ENCODE assay signal across 27 cellular contexts in the genomic region with DNA sequence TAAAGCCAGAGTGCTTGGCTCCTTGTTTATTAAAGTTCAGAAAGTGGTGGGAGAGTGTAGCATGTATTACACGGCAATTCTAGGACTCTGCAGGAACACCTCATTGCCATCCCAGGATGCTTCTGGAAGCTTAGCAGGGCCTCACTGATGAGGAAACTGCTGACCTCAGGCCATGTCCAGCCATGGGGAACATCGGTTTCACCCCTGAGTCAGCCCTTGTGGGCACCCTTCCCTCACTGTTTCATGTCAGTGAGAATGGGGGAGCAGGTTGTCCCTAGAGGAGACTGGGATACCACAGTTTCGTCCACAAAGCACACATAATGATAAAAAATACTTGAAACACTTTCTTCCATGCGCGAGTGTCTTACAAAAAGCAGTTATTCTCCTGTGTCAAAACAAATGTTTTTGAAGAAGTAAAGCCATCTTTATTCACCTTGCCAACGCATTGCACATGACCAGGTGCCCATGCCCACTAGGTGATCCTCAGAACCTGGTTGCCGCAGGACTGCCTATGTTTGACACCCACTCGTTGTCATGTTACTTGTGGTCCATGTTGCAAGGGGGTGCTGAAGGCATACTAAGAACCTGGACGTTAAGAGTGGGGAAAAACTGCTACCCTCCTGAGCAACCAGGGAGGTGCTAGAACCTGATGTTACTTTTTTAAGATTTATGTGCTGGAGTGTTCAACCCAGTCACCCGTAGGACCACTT. TPM values are rescaled to one million over a fixed set of nuclear protein-coding genes. Genes with fewer than 3 reads are reported as not detected.
DNase-seq lines count a peak whose midpoint lies in the region; ATAC-seq and TF ChIP-seq lines count a peak whose summit lies in the region.
"Had no signal": no experiment of that assay in that cellular context is flagged by ENCODE, and none has a peak within 500 bp of the region (broad histone marks: within the 10 kb centered on the region; RNA-seq: fewer than 3 reads in every experiment).

No MANE protein-coding gene starts in this region.

- no peaks in the 10 kb centered on the region for H3K36me3 ChIP-seq in BE2C
- H3K36me3 ChIP-seq: HAP-1, MG63 had no signal

- ATAC-seq in left lobe of liver (no peak), HG02763 (IDR thresholded peaks at IDR 0.05; ENCODE audit: unreplicated experiment) (no peak)
- ATAC-seq: GM23338 had no signal

- no peak for TF ChIP-seq CTCF in chondrocyte (IDR thresholded peaks at IDR 0.05)
- TF ChIP-seq CTCF in type B pancreatic cell (conservative IDR thresholded peaks at IDR 0.05): no peak
- TF ChIP-seq CTCF in BE2C (IDR thresholded peaks at IDR 0.05; ENCODE audit: low read depth, low read length): no peak

- H3K9me3 Mint-ChIP-seq in chondrocyte (ENCODE audit: low read depth): peaks cover 3% of the 10 kb centered on the region
- no peaks in the 10 kb centered on the region for H3K9me3 Mint-ChIP-seq in type B pancreatic cell
- no peaks in the 10 kb centered on the region for H3K9me3 Mint-ChIP-seq in immature natural killer cell
- H3K9me3 Mint-ChIP-seq: GM23338, HFFc6 had no signal

- H3K4me3 Mint-ChIP-seq in chondrocyte (ENCODE audit: unreplicated experiment) (no peak overlapping the region), type B pancreatic cell (no peak overlapping the region), immature natural killer cell (no peak overlapping the region)
- H3K4me3 Mint-ChIP-seq: B cell, CD14-positive monocyte, GM23338, HFFc6 had no signal

- H3K4me1 Mint-ChIP-seq in chondrocyte (ENCODE audit: low read depth): no peaks in the 10 kb centered on the region
- H3K4me1 Mint-ChIP-seq in type B pancreatic cell (ENCODE audit: unreplicated experiment): no peaks in the 10 kb centered on the region
- H3K4me1 Mint-ChIP-seq in immature natural killer cell: no peaks in the 10 kb centered on the region
- H3K4me1 Mint-ChIP-seq: B cell, CD14-positive monocyte, GM23338 had no signal

- H3K9me3 ChIP-seq in BE2C: no peaks in the 10 kb centered on the region
- H3K9me3 ChIP-seq: HAP-1, MG63 had no signal

- H3K27ac Mint-ChIP-seq in chondrocyte (ENCODE audit: unreplicated experiment) (no peak overlapping the region), type B pancreatic cell (no peak overlapping the region), immature natural killer cell (peak overlapping the region in 1 of 6 donors; percentile 46)
- H3K27ac Mint-ChIP-seq: B cell, GM23338, HFFc6 had no signal

- peak; percentile 24 for DNase-seq in activated CD8-positive, alpha-beta memory T cell treated with anti-CD3 and anti-CD28 coated beads for 24 hours
- DNase-seq in activated CD8-positive, alpha-beta memory T cell treated with anti-CD3 and anti-CD28 coated beads, Interleukin-2, amount 50 U/mL, for 4 hours: no peak
- peak; percentile 32 for DNase-seq in chondrocyte (ENCODE audit: low spot score)
- peak; percentile 23 for DNase-seq in left lobe of liver (ENCODE audit: low spot score)
- DNase-seq in type B pancreatic cell (ENCODE audit: extremely low spot score, unreplicated experiment): peak; percentile 34
- no peak for DNase-seq in immature natural killer cell
- no peak for DNase-seq in BE2C
- DNase-seq: DMS53, HFFc6, KBM-7, MG63, NCI-H1105 treated with DMSO at 0.1 percent for 48 hours, NCI-H146, NCI-H1930, NCI-H2107, NCI-H446, NCI-H524 treated with DMSO at 0.1 percent for 48 hours, NCI-H774, SIG-M5 had no signal

- H3K4me3 ChIP-seq in BE2C (ENCODE audit: low read depth, low read length): no peak overlapping the region
- H3K4me3 ChIP-seq: GM23338, HAP-1, MG63 had no signal

- H3K27me3 Mint-ChIP-seq in chondrocyte (ENCODE audit: low read depth) (peaks cover 1% of the 10 kb centered on the region), type B pancreatic cell (no peaks in the 10 kb centered on the region), immature natural killer cell (ENCODE audit: low read depth in 3 of 3) (peaks cover 0 to 3% (median 0%) of the 10 kb centered on the region in 3 donors)
- H3K27me3 Mint-ChIP-seq: B cell had no signal

- no peaks in the 10 kb centered on the region for H3K4me1 ChIP-seq in BE2C
- H3K4me1 ChIP-seq: HAP-1 had no signal

- no peaks in the 10 kb centered on the region for H3K27me3 ChIP-seq in BE2C
- H3K27me3 ChIP-seq: MG63 had no signal

- H3K36me3 Mint-ChIP-seq in chondrocyte (ENCODE audit: low read depth) (no peaks in the 10 kb centered on the region), type B pancreatic cell (no peaks in the 10 kb centered on the region), immature natural killer cell (peaks cover 28 to 52% (median 30%) of the 10 kb centered on the region in 3 donors)
- H3K36me3 Mint-ChIP-seq: CD14-positive monocyte had no signal

RNA-seq across cellular contexts. Expression of a gene that starts 41.2 kb away (rescaled TPM):
- total RNA-seq in chondrocyte: not detected in 3 replicates
- 4.4 TPM for total RNA-seq in left lobe of liver
- total RNA-seq in type B pancreatic cell (ENCODE audit: low replicate concordance): 7.0 and 12.4 TPM in 2 replicates
- polyA plus RNA-seq in immature natural killer cell: 10 to 100 TPM in 1 of 3 donors, 1 to 10 TPM in 2; 5.2 to 13.7 (median 5.6) TPM
- polyA plus RNA-seq in BE2C (2012; ENCODE audit: insufficient read depth, insufficient read length, low read depth): not detected
- total RNA-seq: Daoy, G401, HFFc6, LHCN-M2 had no signal

RNA-seq across cellular contexts. Expression of a gene that starts 44.6 kb away (rescaled TPM):
- total RNA-seq in chondrocyte: 120 to 129 TPM (median 124 TPM) in 3 replicates
- total RNA-seq in left lobe of liver: 828 TPM
- total RNA-seq in type B pancreatic cell (ENCODE audit: low replicate concordance): 119 and 149 TPM in 2 replicates
- polyA plus RNA-seq in immature natural killer cell: 10 to 100 TPM; 15.4 to 23.8 (median 17.0) TPM
- 84.0 TPM for polyA plus RNA-seq in BE2C (2012; ENCODE audit: insufficient read depth, insufficient read length, low read depth)

Comparison
In these comparisons a context has a peak if more than half of its experiments do, and no peak if none do; other contexts are left out.
1. DNase-seq: peak in activated CD8-positive, alpha-beta memory T cell treated with anti-CD3 and anti-CD28 coated beads for 24 hours (single experiment), chondrocyte (single experiment), left lobe of liver (single experiment) and type B pancreatic cell (single experiment); none in activated CD8-positive, alpha-beta memory T cell treated with anti-CD3 and anti-CD28 coated beads, Interleukin-2, amount 50 U/mL, for 4 hours (single experiment), immature natural killer cell (0 of 3) and BE2C (single experiment).